ENCODE assay signal across 1 cellular context in the genomic region with DNA sequence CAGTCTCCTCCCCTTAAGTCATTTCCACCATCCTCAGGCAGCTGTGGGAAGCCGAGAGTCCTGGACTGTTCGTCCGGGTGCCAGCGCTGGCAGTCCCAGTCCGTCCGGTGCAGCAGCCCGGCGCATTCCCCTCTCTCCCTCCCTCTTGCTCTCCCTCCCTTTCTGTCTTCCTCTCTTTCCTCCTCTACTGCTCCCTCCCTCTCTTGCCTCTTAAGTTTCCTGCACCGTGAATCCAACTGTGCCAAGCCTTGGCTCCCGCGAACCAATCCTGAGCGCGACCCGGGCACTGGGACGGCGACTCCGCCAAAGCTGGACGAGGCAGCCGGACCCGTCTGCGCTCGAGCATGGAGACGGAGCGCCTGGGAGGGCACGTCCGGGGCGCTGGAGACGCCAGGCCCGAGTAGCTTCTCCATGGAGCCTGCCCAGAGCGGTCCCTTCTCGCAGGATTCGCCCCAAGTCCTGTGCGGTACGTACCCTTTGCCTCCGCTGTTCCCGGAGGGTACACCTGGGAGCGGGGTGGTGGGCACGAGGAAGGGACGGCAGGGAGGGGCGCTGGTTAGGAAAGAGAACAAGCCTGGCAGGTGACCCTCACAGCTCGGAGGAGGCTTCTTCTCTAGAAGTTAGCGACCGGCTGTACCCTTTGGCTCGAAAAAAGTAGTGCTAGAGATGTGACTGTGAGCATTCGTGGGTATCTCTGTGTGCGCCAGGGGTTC.
TF ChIP-seq lines count a peak whose summit lies in the region.

No MANE protein-coding gene starts in this region.

TF ChIP-seq in K562, 482 proteins besides CTCF, POLR2A, EP300 and RAD21:
- TF ChIP-seq, protein P1, sequence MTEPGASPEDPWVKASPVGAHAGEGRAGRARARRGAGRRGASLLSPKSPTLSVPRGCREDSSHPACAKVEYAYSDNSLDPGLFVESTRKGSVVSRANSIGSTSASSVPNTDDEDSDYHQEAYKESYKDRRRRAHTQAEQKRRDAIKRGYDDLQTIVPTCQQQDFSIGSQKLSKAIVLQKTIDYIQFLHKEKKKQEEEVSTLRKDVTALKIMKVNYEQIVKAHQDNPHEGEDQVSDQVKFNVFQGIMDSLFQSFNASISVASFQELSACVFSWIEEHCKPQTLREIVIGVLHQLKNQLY (CRISPR knock-in tag; conservative IDR thresholded peaks at IDR 0.05) = no peak
- TF ChIP-seq MIER1 (IDR thresholded peaks at IDR 0.05; ENCODE audit: low read depth) = 0 out of 2 replicates have a peak, but pooled peaks have one; percentile 12
- TF ChIP-seq SRSF3 (IDR thresholded peaks at IDR 0.05; ENCODE audit: insufficient read depth, low read length) = no peak
- TF ChIP-seq PCBP1 (IDR thresholded peaks at IDR 0.05; ENCODE audit: low read depth, low read length, poor library complexity, severe bottlenecking) = no peak
- TF ChIP-seq POLR2AphosphoS2 (IDR thresholded peaks at IDR 0.05; ENCODE audit: low read length) = no peak
